In the genomic region with DNA sequence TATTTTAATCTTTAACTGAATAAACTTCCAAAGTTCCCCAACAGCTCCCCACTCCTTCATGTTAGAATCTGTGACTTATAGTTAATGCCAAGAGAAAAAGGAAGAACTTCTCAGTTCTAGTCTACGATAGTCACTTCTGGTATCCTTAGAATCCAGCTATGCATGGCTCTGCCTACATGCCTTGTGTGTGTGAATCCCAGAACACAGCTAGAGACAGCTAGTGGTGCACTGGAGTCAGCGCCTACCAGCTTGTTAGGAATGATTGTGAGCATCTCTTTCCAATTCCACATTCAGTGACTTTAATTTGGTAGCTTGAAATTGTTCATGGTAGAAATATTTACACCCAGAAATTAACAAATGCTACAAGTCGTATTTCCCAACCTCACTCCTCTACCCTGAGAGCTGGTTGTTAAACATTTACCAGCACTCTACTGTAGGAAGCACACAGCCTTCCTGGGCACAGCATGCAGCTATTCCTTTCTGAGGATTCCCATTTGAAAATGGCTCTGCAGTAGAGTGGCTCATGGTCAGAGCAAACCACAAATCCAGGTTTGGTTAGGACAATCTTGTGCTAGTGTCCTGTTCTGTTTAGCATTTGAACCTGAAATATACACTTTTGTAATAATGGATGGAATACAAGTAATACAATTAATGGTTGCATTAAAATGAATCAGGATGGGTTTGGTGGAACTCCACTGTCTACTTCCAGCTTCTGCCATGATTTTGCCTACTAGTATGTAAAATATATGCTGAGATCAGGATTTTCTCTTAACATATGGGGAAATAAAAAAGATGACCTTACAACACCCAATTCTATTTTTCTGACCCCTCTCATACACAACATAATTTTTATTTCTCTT, we compare ENCODE assay signal across 17 cellular contexts.
A peak's percentile ranks its signal among the peaks of the same experiment; 100 is the strongest.
DNase-seq lines count a peak whose midpoint lies in the region; ATAC-seq and TF ChIP-seq lines count a peak whose summit lies in the region.
"Had no signal": no experiment of that assay in that cellular context is flagged by ENCODE, and none has a peak within 500 bp of the region (broad histone marks: within the 10 kb centered on the region; RNA-seq: fewer than 3 reads in every experiment).

No MANE protein-coding gene starts in this region.

- peak overlapping the region; percentile 20; the same call in 1 of the 2 replicates for H2AFZ ChIP-seq in OCI-LY3 (ENCODE audit: low read depth, low read length)
- H2AFZ ChIP-seq in osteoblast (ENCODE audit: low read length), result no peak overlapping the region

- peak; percentile 12 for ATAC-seq in HG02571 (IDR thresholded peaks at IDR 0.05; ENCODE audit: unreplicated experiment)
- ATAC-seq in left lobe of liver, result peak; percentile 95

- intact Hi-C loops in stomach (cut with DNase I; ENCODE audit: low total_unique reads), result no loop called here

- no peak overlapping the region for H3K9ac ChIP-seq in OCI-LY3 (ENCODE audit: low read length)

- DNase-seq in ACHN, result peak; percentile 54
- no peak for DNase-seq in left lobe of liver (ENCODE audit: low spot score)
- no peak for DNase-seq in stomach
- no peak for DNase-seq in NCI-H510A treated with DMSO at 0.1 percent for 48 hours (lab: John Stamatoyannopoulos, UW)
- DNase-seq in osteoblast (ENCODE audit: insufficient read length, low spot score, missing footprints), result no peak
- DNase-seq in COR-L47 (lab: John Stamatoyannopoulos, UW), result no peak
- DNase-seq: NCI-H1105, NCI-H2029 treated with DMSO at 0.1 percent for 48 hours, NCI-H226 had no signal

- H3K27me3 ChIP-seq in OCI-LY3 (ENCODE audit: low read depth, low read length) (no peaks in the 10 kb centered on the region), stomach (no peaks in the 10 kb centered on the region), osteoblast (ENCODE audit: insufficient read depth, low read length) (no peaks in the 10 kb centered on the region)
- H3K27me3 ChIP-seq: ascending aorta, dorsolateral prefrontal cortex, heart left ventricle, right atrium auricular region, spleen, suprapubic skin had no signal

- H3K9me3 ChIP-seq in OCI-LY3 (ENCODE audit: insufficient read depth, low read length), result no peaks in the 10 kb centered on the region
- H3K9me3 ChIP-seq in stomach, result no peaks in the 10 kb centered on the region
- H3K9me3 ChIP-seq in osteoblast (ENCODE audit: low read depth, low read length), result no peaks in the 10 kb centered on the region
- H3K9me3 ChIP-seq: ascending aorta, heart left ventricle, right atrium auricular region, spleen, suprapubic skin had no signal

- no peak for TF ChIP-seq POLR2A in stomach (IDR thresholded peaks at IDR 0.05)

- TF ChIP-seq CTCF in OCI-LY3 (IDR thresholded peaks at IDR 0.05; ENCODE audit: low read depth, low read length) (no peak), stomach (IDR thresholded peaks at IDR 0.05) (no peak), osteoblast (IDR thresholded peaks at IDR 0.05; ENCODE audit: extremely low read depth, low read depth, low read length) (no peak)

- H3K4me1 ChIP-seq in OCI-LY3 (ENCODE audit: low read length), result peaks cover 15% of the 10 kb centered on the region
- no peaks in the 10 kb centered on the region for H3K4me1 ChIP-seq in stomach
- no peaks in the 10 kb centered on the region for H3K4me1 ChIP-seq in osteoblast (ENCODE audit: insufficient read depth, low read length)
- H3K4me1 ChIP-seq: ascending aorta, heart left ventricle, right atrium auricular region, suprapubic skin had no signal

- H4K20me1 ChIP-seq in OCI-LY3 (ENCODE audit: insufficient read depth, low read length) (no peaks in the 10 kb centered on the region), osteoblast (ENCODE audit: insufficient read depth, low read length) (no peaks in the 10 kb centered on the region)

- H3K79me2 ChIP-seq in OCI-LY3 (ENCODE audit: low read length), result no peaks in the 10 kb centered on the region
- no peaks in the 10 kb centered on the region for H3K79me2 ChIP-seq in osteoblast (ENCODE audit: insufficient read depth, low read length)

- H3K36me3 ChIP-seq in OCI-LY3 (replicated peaks; ENCODE audit: low read depth, low read length), result no peaks in the 10 kb centered on the region
- no peaks in the 10 kb centered on the region for H3K36me3 ChIP-seq in stomach
- H3K36me3 ChIP-seq in osteoblast (ENCODE audit: insufficient read depth, low read length), result no peaks in the 10 kb centered on the region
- H3K36me3 ChIP-seq: ascending aorta, heart left ventricle, right atrium auricular region, spleen, suprapubic skin had no signal

- no peak overlapping the region for H3K4me3 ChIP-seq in OCI-LY3 (ENCODE audit: low read length)
- H3K4me3 ChIP-seq in stomach, result no peak overlapping the region
- H3K4me3 ChIP-seq in osteoblast (ENCODE audit: insufficient read depth, low read length), result no peak overlapping the region
- H3K4me3 ChIP-seq: ascending aorta, dorsolateral prefrontal cortex, heart left ventricle, right atrium auricular region, spleen, suprapubic skin had no signal

- H3K27ac ChIP-seq in OCI-LY3 (ENCODE audit: low read length) (no peak overlapping the region), stomach (no peak overlapping the region), osteoblast (ENCODE audit: low read depth, low read length) (no peak overlapping the region)
- H3K27ac ChIP-seq: ascending aorta, dorsolateral prefrontal cortex, heart left ventricle, right atrium auricular region, spleen, suprapubic skin had no signal

- in situ Hi-C loops in ACHN (cut with HindIII; ENCODE audit: low pct_ligation_motif_present, low pct_unique_long_range_greater_than_20kb, low sequenced_read_pairs), result no loop called here

- TF ChIP-seq EP300 in stomach (IDR thresholded peaks at IDR 0.05), result no peak

- 71 to 87% (median 81%) methylated on average over 3 of the region's 3 CpGs for WGBS in stomach, 5 donors

- H3K4me2 ChIP-seq in OCI-LY3 (ENCODE audit: low read length) (peak overlapping the region; percentile 35), osteoblast (ENCODE audit: insufficient read depth, low read length) (no peak overlapping the region)
